ENCODE assay signal across 20 cellular contexts in the genomic region with DNA sequence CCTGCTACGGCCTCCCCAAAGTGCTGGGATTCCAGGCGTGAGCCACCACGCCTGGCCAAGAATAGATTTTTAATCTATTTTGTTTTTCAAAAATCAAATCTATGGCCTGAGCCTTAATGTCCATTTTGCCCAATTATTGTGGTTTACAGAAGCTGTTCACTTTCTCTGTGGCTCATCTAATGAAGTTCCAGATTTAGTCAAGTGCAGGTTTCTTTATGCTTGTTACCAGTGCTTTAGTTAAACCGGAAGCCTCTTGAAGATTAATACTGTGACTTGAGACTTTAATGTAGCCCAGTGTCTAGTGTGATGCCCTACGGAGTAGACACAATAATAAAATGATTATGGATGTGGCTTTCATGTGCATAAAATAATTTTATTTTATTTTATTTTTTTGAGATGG. TPM values are rescaled to one million over a fixed set of nuclear protein-coding genes. Genes with fewer than 3 reads are reported as not detected.
DNase-seq lines count a peak whose midpoint lies in the region; ATAC-seq, FAIRE-seq and TF ChIP-seq lines count a peak whose summit lies in the region.
"Had no signal": no experiment of that assay in that cellular context is flagged by ENCODE, and none has a peak within 500 bp of the region (broad histone marks: within the 10 kb centered on the region; RNA-seq: fewer than 3 reads in every experiment).

No MANE protein-coding gene starts in this region.

- 25% methylated on average over 5 of the region's 5 CpGs for WGBS in GM12878 (ENCODE audit: insufficient coverage, insufficient replicate concordance, low lambda C conversion rate, missing lambda C conversion rate)

- H3K9me3 ChIP-seq in GM12878 (replicated peaks; ENCODE audit: control insufficient read depth, insufficient read depth, low read length), result no peaks in the 10 kb centered on the region
- H3K9me3 ChIP-seq: A549, Caco-2 had no signal

- no peaks in the 10 kb centered on the region for H3K9me3 Mint-ChIP-seq in activated CD4-positive, alpha-beta memory T cell treated with anti-CD3 and anti-CD28 coated beads for 36 hours
- H3K9me3 Mint-ChIP-seq: CD4-positive, alpha-beta T cell; CD8-positive, alpha-beta T cell had no signal

- no peak for FAIRE-seq in GM12878 (lab: Jason Lieb, UNC)
- FAIRE-seq: A549, G401.6, GM18507 had no signal

- H3K79me2 ChIP-seq in GM12878 (ENCODE audit: control insufficient read depth, insufficient read depth, low read length), result peaks cover 43% of the 10 kb centered on the region

- RAD21 ChIA-PET in GM12878 (lab: Charles Lee; ENCODE audit: unreplicated experiment), result no interaction called here

- H3K27me3 Mint-ChIP-seq in activated CD4-positive, alpha-beta memory T cell treated with anti-CD3 and anti-CD28 coated beads for 36 hours, result no peaks in the 10 kb centered on the region
- H3K27me3 Mint-ChIP-seq: B cell; CD4-positive, alpha-beta T cell had no signal

- no TSS peak for BruUV-seq in GM12878 (replicated peaks; lab: Mats Ljungman, UMichigan)

- H2AFZ ChIP-seq in GM12878 (ENCODE audit: control insufficient read depth, low read depth, low read length), result no peak overlapping the region

- H3K4me3 ChIP-seq in GM12878 (no peak overlapping the region), brain microvascular endothelial cell (ENCODE audit: low read depth, low read length) (no peak overlapping the region)
- H3K4me3 ChIP-seq: A549; BLaER1 treated with 17β-estradiol and CSF1 and Interleukin-3, amounts not matched to agents 10 nM and 100 nM had no signal

- H3K27ac ChIP-seq in GM12878 (ENCODE audit: control insufficient read depth, insufficient read depth) (peak overlapping the region; percentile 10; the same call in 1 of the 2 replicates), brain microvascular endothelial cell (no peak overlapping the region)
- H3K27ac ChIP-seq: 22Rv1, A549, C4-2B had no signal

- CTCF ChIA-PET in GM12878 (lab: Yijun Ruan, JAX), result no interaction called here
- CTCF ChIA-PET in activated CD4-positive, alpha-beta memory T cell treated with anti-CD3 and anti-CD28 coated beads for 36 hours (lab: Charles Lee), result no interaction called here

- H3K36me3 Mint-ChIP-seq in activated CD4-positive, alpha-beta memory T cell treated with anti-CD3 and anti-CD28 coated beads for 36 hours, result peaks cover 14% of the 10 kb centered on the region

- ATAC-seq in GM18861 (IDR thresholded peaks at IDR 0.05; ENCODE audit: unreplicated experiment), result peak; percentile 46
- ATAC-seq in HG02885 (IDR thresholded peaks at IDR 0.05; ENCODE audit: poor library complexity, unreplicated experiment), result peak; percentile 63
- peak; percentile 91 for ATAC-seq in GM12878
- ATAC-seq: A549; CD8-positive, alpha-beta T cell had no signal

- H3K4me3 Mint-ChIP-seq in activated CD4-positive, alpha-beta memory T cell treated with anti-CD3 and anti-CD28 coated beads for 36 hours, result no peak overlapping the region
- H3K4me3 Mint-ChIP-seq: B cell; CD4-positive, alpha-beta T cell; CD8-positive, alpha-beta T cell had no signal

- TF ChIP-seq CTCF in GM12878 (IDR thresholded peaks at IDR 0.05 in 2 of 3, conservative IDR thresholded peaks at IDR 0.05 in 1 of 3; ENCODE audit: control insufficient read depth in 2 of 3, extremely low read depth in 1 of 3, insufficient read depth in 1 of 3, low read depth in 3 of 3, low read length in 3 of 3) (no peak), brain microvascular endothelial cell (IDR thresholded peaks at IDR 0.05; ENCODE audit: low read depth, low read length, missing control alignments) (no peak)

- TF ChIP-seq RAD21 in GM12878 (IDR thresholded peaks at IDR 0.05; ENCODE audit: insufficient read depth, low read depth, low read length), result no peak

- H3K27ac Mint-ChIP-seq in activated CD4-positive, alpha-beta memory T cell treated with anti-CD3 and anti-CD28 coated beads for 36 hours, result no peak overlapping the region
- H3K27ac Mint-ChIP-seq: B cell; CD4-positive, alpha-beta T cell; CD8-positive, alpha-beta T cell had no signal

- intact Hi-C loops in GM12878 (cut with micrococcal nuclease; ENCODE audit: unreplicated experiment), result no loop called here
- intact Hi-C loops in activated CD4-positive, alpha-beta memory T cell treated with anti-CD3 and anti-CD28 coated beads for 36 hours (cut with micrococcal nuclease), result no loop called here

- H3K36me3 ChIP-seq in GM12878 (ENCODE audit: control insufficient read depth in 2 of 2, insufficient read depth in 2 of 2, low read length in 1 of 2) (peaks cover 2 to 18% of the 10 kb centered on the region in 2 experiments; a peak in 3 of 4 replicates), brain microvascular endothelial cell (replicated peaks) (peaks cover 19% of the 10 kb centered on the region)

- no peaks in the 10 kb centered on the region for H4K20me1 ChIP-seq in GM12878 (ENCODE audit: control insufficient read depth, insufficient read depth)

- H3K27me3 ChIP-seq in GM12878 (replicated peaks in 1 of 2; ENCODE audit: control insufficient read depth in 2 of 2, insufficient read depth in 2 of 2, low read length in 1 of 2), result no peaks in the 10 kb centered on the region
- no peaks in the 10 kb centered on the region for H3K27me3 ChIP-seq in brain microvascular endothelial cell (replicated peaks)
- H3K27me3 ChIP-seq: BLaER1 treated with 17β-estradiol and CSF1 and Interleukin-3, amounts not matched to agents 10 nM and 100 nM had no signal

- in situ Hi-C loops in GM12878 (cut with MboI), result no loop called here
- in situ Hi-C loops in brain microvascular endothelial cell (cut with HindIII; ENCODE audit: low pct_ligation_motif_present, low sequenced_read_pairs), result no loop called here

- H3K4me2 ChIP-seq in GM12878 (ENCODE audit: control insufficient read depth, insufficient read depth), result no peak overlapping the region
- H3K4me2 ChIP-seq: A549 had no signal

- DNase-seq in GM12878 (ENCODE audit: low read depth, low spot score) (no peak), NCI-H69 (lab: John Stamatoyannopoulos, UW) (no peak), brain microvascular endothelial cell (no peak)
- DNase-seq in activated CD4-positive, alpha-beta memory T cell treated with anti-CD3 and anti-CD28 coated beads for 36 hours, result no peak
- DNase-seq: AML-193; Caco-2; Calu3; CD4-positive, alpha-beta T cell; CD8-positive, alpha-beta T cell; DMS79 treated with DMSO at 0.1 percent for 48 hours; GF-D8 had no signal

- H3K4me1 ChIP-seq in GM12878 (ENCODE audit: control insufficient read depth, insufficient read depth, low read length), result peaks cover 7% of the 10 kb centered on the region; the same call in 1 of the 2 replicates

- peaks cover 21% of the 10 kb centered on the region for H3K4me1 Mint-ChIP-seq in activated CD4-positive, alpha-beta memory T cell treated with anti-CD3 and anti-CD28 coated beads for 36 hours (ENCODE audit: low read depth)

- POLR2A ChIA-PET in GM12878 (lab: Charles Lee), result interaction anchor here (1.7 to 3.3 kb wide), 2 partner anchors 10 to 13 kb away, joined by 5 to 13 read pairs; no protein-coding TSS in a partner anchor
- POLR2A ChIA-PET in activated CD4-positive, alpha-beta memory T cell treated with anti-CD3 and anti-CD28 coated beads for 36 hours (lab: Charles Lee), result no interaction called here

- SMC1A ChIA-PET in GM12878 (lab: Charles Lee; ENCODE audit: uncharacterized antibody, unreplicated experiment), result interaction anchor here (1.9 to 2.4 kb wide), 2 partner anchors 10 kb away, joined by 8 to 14 read pairs; no protein-coding TSS in a partner anchor

- H3K9ac ChIP-seq in GM12878 (ENCODE audit: control insufficient read depth, insufficient read depth, low read length), result no peak overlapping the region
- H3K9ac ChIP-seq: BLaER1 treated with 17β-estradiol and CSF1 and Interleukin-3, amounts not matched to agents 10 nM and 100 nM had no signal

- TF ChIP-seq POLR2A in GM12878 (IDR thresholded peaks at IDR 0.05; ENCODE audit: low read depth, low read length), result no peak

- TF ChIP-seq EP300 in GM12878 (IDR thresholded peaks at IDR 0.05; ENCODE audit: borderline replicate concordance in 1 of 2, control insufficient read depth in 1 of 2, low read depth in 2 of 2, low read length in 2 of 2), result no peak

RNA-seq across cellular contexts. Expression of a gene that starts 16.5 kb away (rescaled TPM):
- total RNA-seq in GM12878 (2013; cell fraction: nucleolus; rRNA removed), result 223 and 263 TPM in 2 replicates
- total RNA-seq in GM12878 (2014; rRNA removed) (52.6 and 56.0 TPM in 2 replicates), GM12878 (2014; rRNA removed; fragmentation: Illumina TruSeq; extraction: Trizol) (57.5 and 60.6 TPM in 2 replicates), GM12878 (2021) (129 and 138 TPM in 2 replicates)
- 49.4 TPM for polyA plus RNA-seq in GM12878 (2011; ENCODE audit: low read depth)
- polyA plus RNA-seq in GM12878 (2011; rRNA removed) (104 and 139 TPM in 2 replicates), GM12878 (2014; fragmentation: Illumina TruSeq; extraction: Trizol) (57.5 and 75.9 TPM in 2 replicates), GM12878 (2014; fragmentation: Nextera tagmentation; extraction: Ambion mirVana) (10 to 100 TPM; 18.9 to 48.0 TPM), GM12878 (2014; rRNA removed) (61.3 and 73.8 TPM in 2 replicates), GM12878 (2016; fragmentation: Nextera tagmentation; extraction: Ambion mirVana) (10 to 100 TPM; 56.2 to 60.1 TPM)
- 52.9 and 58.1 TPM in 2 replicates for polyA plus RNA-seq in GM12878 (2011; cell fraction: cytosol; rRNA removed)
- polyA plus RNA-seq in GM12878 (2011; cell fraction: nucleus; rRNA removed), result 65.4 and 94.5 TPM in 2 replicates
- 59.5 and 72.2 TPM in 2 replicates for polyA plus RNA-seq in GM12878 (2012)
- 124 and 134 TPM in 2 replicates for polyA minus RNA-seq in GM12878 (2011; rRNA and poly(A)+ RNA removed)
- polyA minus RNA-seq in GM12878 (2011; cell fraction: cytosol; rRNA and poly(A)+ RNA removed), result 54.6 and 64.8 TPM in 2 replicates
- polyA minus RNA-seq in GM12878 (2011; cell fraction: nucleus; rRNA and poly(A)+ RNA removed), result 49.6 and 62.2 TPM in 2 replicates
- total RNA-seq in activated CD4-positive, alpha-beta memory T cell treated with anti-CD3 and anti-CD28 coated beads for 36 hours, result 100 to 1,000 TPM; 192 to 203 TPM

RNA-seq across cellular contexts. Expression of a gene that starts 48.9 kb away (rescaled TPM):
- 54.6 and 122 TPM in 2 replicates for total RNA-seq in GM12878 (2013; cell fraction: nucleolus; rRNA removed)
- total RNA-seq in GM12878 (2014; rRNA removed) (22.0 and 25.9 TPM in 2 replicates), GM12878 (2014; rRNA removed; fragmentation: Illumina TruSeq; extraction: Trizol) (50.9 and 52.6 TPM in 2 replicates), GM12878 (2021) (48.9 and 51.3 TPM in 2 replicates)
- 18.7 TPM for polyA plus RNA-seq in GM12878 (2011; ENCODE audit: low read depth)
- polyA plus RNA-seq in GM12878 (2011; rRNA removed) (31.1 and 67.4 TPM in 2 replicates), GM12878 (2014; fragmentation: Illumina TruSeq; extraction: Trizol) (69.0 and 92.2 TPM in 2 replicates), GM12878 (2014; fragmentation: Nextera tagmentation; extraction: Ambion mirVana) (10 to 100 TPM; 36.5 to 38.5 TPM), GM12878 (2014; rRNA removed) (31.9 and 36.0 TPM in 2 replicates), GM12878 (2016; fragmentation: Nextera tagmentation; extraction: Ambion mirVana) (10 to 100 TPM; 80.6 TPM)
- polyA plus RNA-seq in GM12878 (2011; cell fraction: cytosol; rRNA removed), result 23.0 and 24.2 TPM in 2 replicates
- 21.6 and 23.4 TPM in 2 replicates for polyA plus RNA-seq in GM12878 (2011; cell fraction: nucleus; rRNA removed)
- 33.7 and 43.4 TPM in 2 replicates for polyA plus RNA-seq in GM12878 (2012)
- 11.8 and 14.4 TPM in 2 replicates for polyA minus RNA-seq in GM12878 (2011; rRNA and poly(A)+ RNA removed)
- 9.4 and 16.4 TPM in 2 replicates for polyA minus RNA-seq in GM12878 (2011; cell fraction: cytosol; rRNA and poly(A)+ RNA removed)
- 11.5 and 20.0 TPM in 2 replicates for polyA minus RNA-seq in GM12878 (2011; cell fraction: nucleus; rRNA and poly(A)+ RNA removed)
- total RNA-seq in activated CD4-positive, alpha-beta memory T cell treated with anti-CD3 and anti-CD28 coated beads for 36 hours, result 10 to 100 TPM; 55.4 to 58.5 TPM
